Comparison of ENCODE assay signal across 8 cellular contexts in genomic region chr17:57356722-57357391, GRCh38.
DNase-seq lines count a peak whose midpoint lies in the region; ATAC-seq, FAIRE-seq and TF ChIP-seq lines count a peak whose summit lies in the region.

No MANE protein-coding gene starts in this region.

- H3K9me3 ChIP-seq in SU-DHL-6 (ENCODE audit: insufficient read depth, low read length), result no peaks in the 10 kb centered on the region
- H3K9me3 ChIP-seq in mesodermal cell (ENCODE audit: control insufficient read depth, low read length), result peaks cover 4% of the 10 kb centered on the region

- H3K9ac ChIP-seq in SU-DHL-6 (ENCODE audit: low read length), result peak overlapping the region; percentile 75

- no peak for FAIRE-seq in HTR-8/SVneo (lab: Jason Lieb, UNC)

- no peak overlapping the region for H2AFZ ChIP-seq in SU-DHL-6 (ENCODE audit: low read depth, low read length, severe bottlenecking)

- TF ChIP-seq CTCF in SU-DHL-6 (IDR thresholded peaks at IDR 0.05; ENCODE audit: insufficient read depth, low read length, poor library complexity, severe bottlenecking), result no peak

- peak; percentile 53 for ATAC-seq in HG02870 (IDR thresholded peaks at IDR 0.05; ENCODE audit: unreplicated experiment)
- ATAC-seq in GM21786 (IDR thresholded peaks at IDR 0.05; ENCODE audit: unreplicated experiment), result no peak

- DNase-seq in NCI-H2171 treated with DMSO at 0.1 percent for 48 hours (lab: John Stamatoyannopoulos, UW), result peak; percentile 61
- no peak for DNase-seq in NCI-H2171 (lab: John Stamatoyannopoulos, UW)
- no peak for DNase-seq in NCI-H1694 (lab: John Stamatoyannopoulos, UW)
- DNase-seq in HTR-8/SVneo (ENCODE audit: insufficient read length, low spot score), result no peak

- 62 to 79% methylated on average over 12 to 14 of the region's 16 CpGs for WGBS in mesodermal cell (ENCODE audit: insufficient coverage in 2 of 2), 2 experiments

- H3K36me3 ChIP-seq in SU-DHL-6 (ENCODE audit: low read length), result no peaks in the 10 kb centered on the region
- peaks cover 28% of the 10 kb centered on the region for H3K36me3 ChIP-seq in mesodermal cell (ENCODE audit: control insufficient read depth, insufficient read depth, low read length)

- H3K9me2 ChIP-seq in SU-DHL-6 (replicated peaks; ENCODE audit: insufficient read depth, low read length), result no peaks in the 10 kb centered on the region

- peaks cover 58% of the 10 kb centered on the region for H3F3A ChIP-seq in SU-DHL-6 (ENCODE audit: insufficient read depth)

- peak overlapping the region; percentile 93 for H3K4me2 ChIP-seq in SU-DHL-6 (ENCODE audit: low read depth, low read length, poor library complexity, severe bottlenecking)

- peaks cover 9% of the 10 kb centered on the region for H3K4me1 ChIP-seq in mesodermal cell (ENCODE audit: control insufficient read depth, insufficient read depth, low read length, poor library complexity, severe bottlenecking)

- H3K27me3 ChIP-seq in SU-DHL-6 (ENCODE audit: low read length), result no peaks in the 10 kb centered on the region

- H3K27ac ChIP-seq in SU-DHL-6 (ENCODE audit: low read depth, low read length) (peak overlapping the region; percentile 99), mesodermal cell (ENCODE audit: low read depth, low read length, severe bottlenecking) (peak overlapping the region; percentile 54)

- H4K20me1 ChIP-seq in SU-DHL-6 (ENCODE audit: low read depth, low read length), result no peaks in the 10 kb centered on the region

- H3K79me2 ChIP-seq in SU-DHL-6 (ENCODE audit: insufficient read depth, low read length), result peaks cover 53% of the 10 kb centered on the region

- peak overlapping the region; percentile 47 for H3K4me3 ChIP-seq in SU-DHL-6 (ENCODE audit: insufficient read depth, low read length, poor library complexity, severe bottlenecking)
- no peak overlapping the region for H3K4me3 ChIP-seq in mesodermal cell (ENCODE audit: extremely low read depth, insufficient read depth, low read length, poor library complexity, severe bottlenecking)
